Comparison of ENCODE assay signal across 1 cellular context in genomic region chr12:116717466-116718457, GRCh38.
TF ChIP-seq lines count a peak whose summit lies in the region.

No MANE protein-coding gene starts in this region.

TF ChIP-seq in WTC11, 78 proteins besides CTCF, POLR2A, EP300 and RAD21 (continued from another document):
- TF ChIP-seq, protein P1, sequence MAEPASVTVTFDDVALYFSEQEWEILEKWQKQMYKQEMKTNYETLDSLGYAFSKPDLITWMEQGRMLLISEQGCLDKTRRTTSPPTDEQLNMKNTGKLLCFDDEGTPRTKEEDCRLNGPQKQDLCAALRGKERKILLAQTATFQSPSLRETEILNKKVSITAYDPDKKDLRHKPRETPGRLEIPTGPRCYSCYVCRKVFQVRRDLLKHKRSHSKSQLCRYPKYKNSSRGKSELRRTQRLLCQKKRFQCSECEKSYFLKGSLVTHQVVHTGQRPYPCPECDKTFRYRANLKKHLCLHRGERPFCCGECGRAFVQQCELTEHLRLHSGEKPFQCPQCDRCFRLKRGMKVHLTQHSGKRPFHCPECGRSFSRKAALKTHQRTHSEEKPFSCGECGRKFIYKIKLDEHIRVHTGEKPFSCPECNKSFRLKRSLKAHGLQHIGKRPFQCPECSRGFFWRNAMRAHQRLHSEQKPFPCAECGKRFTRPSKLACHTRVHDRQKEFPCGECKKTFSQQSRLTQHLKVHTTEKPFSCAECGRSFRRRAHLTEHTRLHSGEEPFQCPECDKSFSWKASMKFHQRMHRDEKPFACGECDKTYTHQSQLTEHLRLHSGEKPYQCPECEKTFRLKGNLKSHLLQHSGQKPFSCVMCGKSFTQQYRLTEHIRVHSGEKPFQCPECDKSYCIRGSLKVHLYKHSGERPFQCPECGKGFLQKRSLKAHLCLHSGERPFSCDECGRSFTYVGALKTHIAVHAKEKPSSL (CRISPR knock-in tag; conservative IDR thresholded peaks at IDR 0.05), result no peak
- TF ChIP-seq IRF2 (CRISPR knock-in tag; IDR thresholded peaks at IDR 0.05; ENCODE audit: borderline replicate concordance, low read depth), result no peak
- TF ChIP-seq MYBL2 (CRISPR knock-in tag; IDR thresholded peaks at IDR 0.05), result no peak
- TF ChIP-seq ZNF232 (CRISPR knock-in tag; IDR thresholded peaks at IDR 0.05), result no peak
